Comparison of ENCODE assay signal across 1 cellular context in the genomic region with DNA sequence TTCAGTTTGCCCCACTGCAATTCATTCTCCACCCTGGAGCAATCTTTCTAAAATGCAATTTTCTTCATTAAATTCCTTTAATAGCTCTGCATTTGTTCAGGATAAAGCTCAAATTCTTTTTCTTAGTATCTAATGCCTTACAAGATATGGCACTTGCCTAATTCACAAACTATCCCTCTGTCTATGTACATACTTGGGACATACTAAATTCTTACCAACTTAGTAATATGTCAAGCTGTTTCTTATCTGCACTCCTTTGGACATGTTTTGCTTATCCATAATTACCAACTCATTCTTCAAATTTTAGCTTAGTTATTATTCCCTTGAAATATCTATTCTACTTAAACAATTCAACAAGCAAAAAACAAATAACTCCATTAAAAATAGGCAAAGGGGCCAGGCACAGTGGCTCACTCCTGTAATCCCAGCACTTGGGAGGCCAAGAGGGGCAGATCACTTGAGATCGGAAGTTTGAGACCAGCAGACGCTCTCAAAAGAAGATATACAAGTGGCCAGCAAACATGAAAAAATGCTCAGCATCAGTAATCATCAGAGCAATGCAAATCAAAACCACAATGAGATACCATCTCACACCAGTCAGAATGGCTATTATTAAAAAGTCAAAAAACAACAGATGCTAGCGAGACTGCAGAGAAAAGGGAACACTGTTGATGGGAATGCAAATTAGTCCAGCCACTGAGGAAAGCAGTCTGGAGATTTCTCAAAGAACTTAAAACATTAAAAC.
TF ChIP-seq lines count a peak whose summit lies in the region.

No MANE protein-coding gene starts in this region.

TF ChIP-seq in GM12878, 131 proteins besides CTCF, POLR2A, EP300 and RAD21 (continued from another document):
- TF ChIP-seq MAX (IDR thresholded peaks at IDR 0.05; ENCODE audit: low read depth, low read length) = no peak
- TF ChIP-seq CBX3 (IDR thresholded peaks at IDR 0.05; ENCODE audit: borderline replicate concordance, low read depth) = no peak
- peak; percentile 58 for TF ChIP-seq RUNX3 (IDR thresholded peaks at IDR 0.05; ENCODE audit: low read length)
- TF ChIP-seq ZZZ3 (IDR thresholded peaks at IDR 0.05; ENCODE audit: control insufficient read depth, insufficient read length, low read depth) = no peak
- 0 out of 4 replicates have a peak, but pooled peaks of 1 of the 2 experiments have one; percentile 28 for TF ChIP-seq IKZF2 (IDR thresholded peaks at IDR 0.05)
- TF ChIP-seq ZNF384 (IDR thresholded peaks at IDR 0.05; ENCODE audit: borderline replicate concordance, low read depth, low read length) = no peak
- no peak for TF ChIP-seq ZBED1 (IDR thresholded peaks at IDR 0.05; ENCODE audit: borderline replicate concordance)
- TF ChIP-seq TARDBP (IDR thresholded peaks at IDR 0.05; ENCODE audit: borderline replicate concordance) = no peak
- TF ChIP-seq, protein P1, sequence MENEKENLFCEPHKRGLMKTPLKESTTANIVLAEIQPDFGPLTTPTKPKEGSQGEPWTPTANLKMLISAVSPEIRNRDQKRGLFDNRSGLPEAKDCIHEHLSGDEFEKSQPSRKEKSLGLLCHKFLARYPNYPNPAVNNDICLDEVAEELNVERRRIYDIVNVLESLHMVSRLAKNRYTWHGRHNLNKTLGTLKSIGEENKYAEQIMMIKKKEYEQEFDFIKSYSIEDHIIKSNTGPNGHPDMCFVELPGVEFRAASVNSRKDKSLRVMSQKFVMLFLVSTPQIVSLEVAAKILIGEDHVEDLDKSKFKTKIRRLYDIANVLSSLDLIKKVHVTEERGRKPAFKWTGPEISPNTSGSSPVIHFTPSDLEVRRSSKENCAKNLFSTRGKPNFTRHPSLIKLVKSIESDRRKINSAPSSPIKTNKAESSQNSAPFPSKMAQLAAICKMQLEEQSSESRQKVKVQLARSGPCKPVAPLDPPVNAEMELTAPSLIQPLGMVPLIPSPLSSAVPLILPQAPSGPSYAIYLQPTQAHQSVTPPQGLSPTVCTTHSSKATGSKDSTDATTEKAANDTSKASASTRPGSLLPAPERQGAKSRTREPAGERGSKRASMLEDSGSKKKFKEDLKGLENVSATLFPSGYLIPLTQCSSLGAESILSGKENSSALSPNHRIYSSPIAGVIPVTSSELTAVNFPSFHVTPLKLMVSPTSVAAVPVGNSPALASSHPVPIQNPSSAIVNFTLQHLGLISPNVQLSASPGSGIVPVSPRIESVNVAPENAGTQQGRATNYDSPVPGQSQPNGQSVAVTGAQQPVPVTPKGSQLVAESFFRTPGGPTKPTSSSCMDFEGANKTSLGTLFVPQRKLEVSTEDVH (IDR thresholded peaks at IDR 0.05; ENCODE audit: low read depth, partially characterized antibody) = no peak
- TF ChIP-seq ETV6 (conservative IDR thresholded peaks at IDR 0.05 in 1 of 2, IDR thresholded peaks at IDR 0.05 in 1 of 2; ENCODE audit: borderline replicate concordance in 1 of 2, low read depth in 1 of 2) = no peak
- TF ChIP-seq, protein P2, sequence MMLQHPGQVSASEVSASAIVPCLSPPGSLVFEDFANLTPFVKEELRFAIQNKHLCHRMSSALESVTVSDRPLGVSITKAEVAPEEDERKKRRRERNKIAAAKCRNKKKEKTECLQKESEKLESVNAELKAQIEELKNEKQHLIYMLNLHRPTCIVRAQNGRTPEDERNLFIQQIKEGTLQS (IDR thresholded peaks at IDR 0.05; ENCODE audit: borderline replicate concordance, extremely low read depth, low read depth, low read length) = no peak
- no peak for TF ChIP-seq NFYA (IDR thresholded peaks at IDR 0.05; ENCODE audit: borderline replicate concordance, low read depth, low read length)
